In genomic region chr17:13016881-13017622, GRCh38 we compare ENCODE assay signal across 8 cellular contexts. TPM values are rescaled to one million over a fixed set of nuclear protein-coding genes. Genes with fewer than 3 reads are reported as not detected.
DNase-seq lines count a peak whose midpoint lies in the region; ATAC-seq and TF ChIP-seq lines count a peak whose summit lies in the region.

No MANE protein-coding gene starts in this region.

- H3K4me1 ChIP-seq in MM.1S (ENCODE audit: low read length) (peaks cover 9% of the 10 kb centered on the region; the same call in 1 of the 2 replicates), vagina (peaks cover 18% of the 10 kb centered on the region)

- H3F3A ChIP-seq in MM.1S (ENCODE audit: insufficient read depth, low read length) = peaks cover 10% of the 10 kb centered on the region; the same call in 1 of the 2 replicates

- H3K79me2 ChIP-seq in MM.1S (ENCODE audit: low read length) = peaks cover 34% of the 10 kb centered on the region

- ATAC-seq in GM21737 (IDR thresholded peaks at IDR 0.05; ENCODE audit: unreplicated experiment) (peak; percentile 1), memory B cell (ENCODE audit: low read depth) (no peak), GM18861 (IDR thresholded peaks at IDR 0.05; ENCODE audit: unreplicated experiment) (no peak)
- ATAC-seq in central memory CD8-positive, alpha-beta T cell (replicated peaks; ENCODE audit: extremely low read depth, poor library complexity, severe bottlenecking) = peak; percentile 1

- H4K20me1 ChIP-seq in MM.1S (ENCODE audit: insufficient read depth, low read length) = no peaks in the 10 kb centered on the region

- H3K36me3 Mint-ChIP-seq in Calu3 (ENCODE audit: insufficient read depth, unreplicated experiment) (peaks cover 24% of the 10 kb centered on the region), memory B cell (peaks cover 17% of the 10 kb centered on the region)
- peaks cover 34% of the 10 kb centered on the region for H3K36me3 Mint-ChIP-seq in central memory CD8-positive, alpha-beta T cell (ENCODE audit: insufficient read depth)

- no peak for TF ChIP-seq POLR2A in vagina (IDR thresholded peaks at IDR 0.05)

- H3K9me3 Mint-ChIP-seq in Calu3 (ENCODE audit: low read depth, unreplicated experiment) = no peaks in the 10 kb centered on the region
- no peaks in the 10 kb centered on the region for H3K9me3 Mint-ChIP-seq in central memory CD8-positive, alpha-beta T cell
- H3K9me3 Mint-ChIP-seq in memory B cell = no peaks in the 10 kb centered on the region

- H3K9ac ChIP-seq in MM.1S (ENCODE audit: low read length) = peak overlapping the region; percentile 87

- DNase-seq in Calu3 (no peak), MM.1S (no peak), memory B cell (ENCODE audit: low spot score in 2 of 2) (no peak), vagina (ENCODE audit: extremely low spot score in 2 of 2) (no peak)
- DNase-seq in central memory CD8-positive, alpha-beta T cell (ENCODE audit: low spot score in 2 of 2) = no peak
- no peak for DNase-seq in central memory CD4-positive, alpha-beta T cell

- CTCF ChIA-PET in Calu3 (lab: Charles Lee) = interaction anchor here (1.3 to 2.7 kb wide), 2 partner anchors 13 to 15 kb away, joined by 8 read pairs; no protein-coding TSS in a partner anchor

- peak overlapping the region; percentile 93 for H3K4me2 ChIP-seq in MM.1S (ENCODE audit: low read depth, low read length)

- H3K9me3 ChIP-seq in MM.1S (replicated peaks; ENCODE audit: insufficient read depth, low read length) = no peaks in the 10 kb centered on the region
- no peaks in the 10 kb centered on the region for H3K9me3 ChIP-seq in vagina

- H3K4me1 Mint-ChIP-seq in Calu3 (ENCODE audit: low read depth, unreplicated experiment) (peaks cover 8% of the 10 kb centered on the region), memory B cell (peaks cover 18% of the 10 kb centered on the region)
- peaks cover 32% of the 10 kb centered on the region for H3K4me1 Mint-ChIP-seq in central memory CD8-positive, alpha-beta T cell

- H3K9me2 ChIP-seq in MM.1S (replicated peaks; ENCODE audit: insufficient read depth, low read length) = no peaks in the 10 kb centered on the region

- peak overlapping the region; percentile 84; the same call in 1 of the 2 replicates for H3K27ac ChIP-seq in MM.1S (ENCODE audit: low read length)
- peak overlapping the region; percentile 70 for H3K27ac ChIP-seq in vagina

- peak overlapping the region; percentile 60 for H2AFZ ChIP-seq in MM.1S (ENCODE audit: low read length)

- peak overlapping the region; percentile 83 for H3K4me3 Mint-ChIP-seq in Calu3 (ENCODE audit: low read depth, unreplicated experiment)
- H3K4me3 Mint-ChIP-seq in central memory CD8-positive, alpha-beta T cell = peak overlapping the region; percentile 97
- peak overlapping the region; percentile 98 for H3K4me3 Mint-ChIP-seq in memory B cell

- H3K27me3 Mint-ChIP-seq in Calu3 (ENCODE audit: unreplicated experiment) (no peaks in the 10 kb centered on the region), memory B cell (no peaks in the 10 kb centered on the region)
- H3K27me3 Mint-ChIP-seq in central memory CD8-positive, alpha-beta T cell = no peaks in the 10 kb centered on the region

- TSS peak; percentile 26 for BruUV-seq in Calu3 (replicated peaks; lab: Mats Ljungman, UMichigan)

- TF ChIP-seq CTCF in Calu3 (IDR thresholded peaks at IDR 0.05; ENCODE audit: unreplicated experiment) = no peak
- no peak for TF ChIP-seq CTCF in MM.1S (IDR thresholded peaks at IDR 0.05; ENCODE audit: low read length)
- no peak for TF ChIP-seq CTCF in vagina (IDR thresholded peaks at IDR 0.05)

- H3K36me3 ChIP-seq in MM.1S (replicated peaks; ENCODE audit: insufficient read depth, low read length) (peaks cover 12% of the 10 kb centered on the region), vagina (peaks cover 3 to 39% of the 10 kb centered on the region in 2 donors)

- intact Hi-C loops in Calu3 (cut with micrococcal nuclease; ENCODE audit: unreplicated experiment) = no loop called here
- intact Hi-C loops in vagina (cut with DNase I) = no loop called here

- H3K27me3 ChIP-seq in MM.1S (replicated peaks; ENCODE audit: insufficient read depth, low read length) (no peaks in the 10 kb centered on the region), vagina (no peaks in the 10 kb centered on the region)

- H3K27ac Mint-ChIP-seq in Calu3 (ENCODE audit: unreplicated experiment) (no peak overlapping the region), memory B cell (peak overlapping the region; percentile 92)
- peak overlapping the region; percentile 97 for H3K27ac Mint-ChIP-seq in central memory CD8-positive, alpha-beta T cell (ENCODE audit: low read depth)

- H3K4me3 ChIP-seq in MM.1S (ENCODE audit: low read length) (peak overlapping the region; percentile 96), vagina (peak overlapping the region; percentile 92 to 98)

RNA-seq across cellular contexts. Expression of gene ELAC2, which starts 0.8 kb away (rescaled TPM):
- total RNA-seq in Calu3 (2022) (39.8 and 43.3 TPM in 2 replicates), vagina (134 TPM)

Comparison
In these comparisons a context has a peak if more than half of its experiments do, and no peak if none do; other contexts are left out.
1. ATAC-seq: peak in GM21737 (single experiment) and central memory CD8-positive, alpha-beta T cell (single experiment); none in memory B cell (single experiment) and GM18861 (single experiment).
2. Peak in every context shown above with its lines, with median percentiles within 50 percentile points of each other: H3K4me3 Mint-ChIP-seq.